Comparison of ENCODE assay signal across 22 cellular contexts in the genomic region with DNA sequence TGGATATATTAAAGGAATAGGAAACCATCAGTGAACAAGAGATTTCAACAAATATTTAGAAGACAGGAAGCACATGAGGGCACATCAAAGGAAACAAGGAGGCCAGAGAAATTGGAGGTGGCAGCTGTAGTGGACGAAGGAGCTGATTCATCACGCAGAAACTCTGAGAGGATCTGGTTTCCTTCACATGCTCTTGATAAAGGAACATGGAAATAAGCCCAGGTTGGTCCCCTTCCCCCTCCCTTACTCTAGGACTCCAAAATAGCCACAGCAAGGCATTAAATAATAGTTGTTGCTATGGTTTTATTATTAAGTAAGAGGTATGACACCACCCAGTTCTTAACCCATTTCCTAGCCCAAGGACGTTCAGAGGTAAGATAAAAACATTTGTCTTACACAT. TPM values are rescaled to one million over a fixed set of nuclear protein-coding genes. Genes with fewer than 3 reads are reported as not detected.
DNase-seq lines count a peak whose midpoint lies in the region; ATAC-seq and TF ChIP-seq lines count a peak whose summit lies in the region.
"Had no signal": no experiment of that assay in that cellular context is flagged by ENCODE, and none has a peak within 500 bp of the region (broad histone marks: within the 10 kb centered on the region; RNA-seq: fewer than 3 reads in every experiment).

No MANE protein-coding gene starts in this region.

- ATAC-seq in Right ventricle myocardium inferior (peak; percentile 52), gastrocnemius medialis (peak; percentile 70 to 83), sciatic nerve (no peak)
- ATAC-seq: activated CD4-positive, alpha-beta T cell treated with anti-CD3 and anti-CD28 coated beads for 36 hours; stimulated activated effector memory CD8-positive, alpha-beta T cell treated with anti-CD3 and anti-CD28 coated beads, Interleukin-12 subunit alpha, Interleukin-12 subunit beta, amount 100 ng/mL, for 72 hours had no signal

- H3K4me1 ChIP-seq in right atrium auricular region: no peaks in the 10 kb centered on the region
- H3K4me1 ChIP-seq in SJCRH30: no peaks in the 10 kb centered on the region
- no peaks in the 10 kb centered on the region for H3K4me1 ChIP-seq in gastrocnemius medialis
- H3K4me1 ChIP-seq: prostate gland had no signal

- TF ChIP-seq CTCF in right atrium auricular region (IDR thresholded peaks at IDR 0.05): no peak
- no peak for TF ChIP-seq CTCF in fibroblast of the aortic adventitia (IDR thresholded peaks at IDR 0.05; ENCODE audit: insufficient read depth, low read length)
- TF ChIP-seq CTCF in gastrocnemius medialis (IDR thresholded peaks at IDR 0.05 in 4 of 5, conservative IDR thresholded peaks at IDR 0.05 in 1 of 5): no peak

- DNase-seq in Right ventricle myocardium inferior (ENCODE audit: missing footprints): no peak
- DNase-seq in right atrium auricular region (ENCODE audit: low spot score): no peak
- DNase-seq in SJCRH30: peak; percentile 9 to 13
- DNase-seq in fibroblast of the aortic adventitia (ENCODE audit: low read depth): peak; percentile 94
- no peak for DNase-seq in gastrocnemius medialis
- no peak for DNase-seq in stimulated activated CD4-positive, alpha-beta T cell treated with anti-CD3 and anti-CD28 coated beads, Interleukin-1b, Interleukin-23, amount 100 ng/mL, for 48 hours
- DNase-seq in activated T-cell treated with anti-CD3 and anti-CD28 coated beads for 4 hours: no peak
- no peak for DNase-seq in sciatic nerve (ENCODE audit: low spot score)
- DNase-seq: 8988T; activated CD4-positive, alpha-beta T cell treated with anti-CD3 and anti-CD28 coated beads for 36 hours; activated CD8-positive, alpha-beta memory T cell treated with anti-CD3 and anti-CD28 coated beads, Interleukin-2, amount 50 U/mL, for 48 hours; activated gamma-delta T cell; amygdala; C1 segment of cervical spinal cord; Kasumi-1; NCI-H1417; NCI-H2171 treated with DMSO at 0.1 percent for 48 hours; NCI-H82; nephron progenitor cell; stimulated activated CD4-positive, alpha-beta T cell treated with anti-CD3 and anti-CD28 coated beads, Interleukin-12 subunit alpha, Interleukin-12 subunit beta, amount 100 ng/mL, for 4 hours had no signal

- TF ChIP-seq POLR2A in gastrocnemius medialis (IDR thresholded peaks at IDR 0.05): no peak

- H3K4me3 ChIP-seq in right atrium auricular region (no peak overlapping the region), SJCRH30 (no peak overlapping the region), fibroblast of the aortic adventitia (ENCODE audit: low read depth, low read length) (no peak overlapping the region), gastrocnemius medialis (no peak overlapping the region)
- H3K4me3 ChIP-seq: prostate gland had no signal

- H3K36me3 ChIP-seq in right atrium auricular region: no peaks in the 10 kb centered on the region
- no peaks in the 10 kb centered on the region for H3K36me3 ChIP-seq in SJCRH30
- no peaks in the 10 kb centered on the region for H3K36me3 ChIP-seq in gastrocnemius medialis
- H3K36me3 ChIP-seq: prostate gland had no signal

- H3K9me3 ChIP-seq in right atrium auricular region (no peaks in the 10 kb centered on the region), SJCRH30 (replicated peaks) (no peaks in the 10 kb centered on the region), gastrocnemius medialis (no peaks in the 10 kb centered on the region)
- H3K9me3 ChIP-seq: prostate gland had no signal

- no peak overlapping the region for H3K27ac ChIP-seq in right atrium auricular region
- no peak overlapping the region for H3K27ac ChIP-seq in SJCRH30
- no peak overlapping the region for H3K27ac ChIP-seq in gastrocnemius medialis
- H3K27ac ChIP-seq: prostate gland had no signal

- in situ Hi-C loops in gastrocnemius medialis (cut with MboI; ENCODE audit: low sequenced_read_pairs in 4 of 4): no loop called here

- H3K27me3 ChIP-seq in right atrium auricular region (no peaks in the 10 kb centered on the region), SJCRH30 (no peaks in the 10 kb centered on the region), gastrocnemius medialis (no peaks in the 10 kb centered on the region)

- intact Hi-C loops in Right ventricle myocardium inferior (cut with DNase I): no loop called here
- intact Hi-C loops in gastrocnemius medialis (cut with DNase I; ENCODE audit: low total_unique reads): no loop called here
- intact Hi-C loops in sciatic nerve (cut with DNase I): no loop called here

RNA-seq across cellular contexts. Expression of a gene that starts 11.3 kb away (rescaled TPM):
- total RNA-seq in Right ventricle myocardium inferior (not detected), right atrium auricular region (not detected), fibroblast of the aortic adventitia (ENCODE audit: low replicate concordance) (not detected in 2 replicates), gastrocnemius medialis (not detected), sciatic nerve (not detected)
- not detected in 2 replicates for total RNA-seq in SJCRH30 (2014; rRNA removed; shearing (Covaris generic))
- total RNA-seq: activated CD4-positive, alpha-beta T cell treated with anti-CD3 and anti-CD28 coated beads for 36 hours; prostate gland had no signal

Comparison
In these comparisons a context has a peak if more than half of its experiments do, and no peak if none do; other contexts are left out.
1. DNase-seq: peak in SJCRH30 (2 of 2) and fibroblast of the aortic adventitia (single experiment); none in Right ventricle myocardium inferior (single experiment), right atrium auricular region (single experiment), gastrocnemius medialis (0 of 2), stimulated activated CD4-positive, alpha-beta T cell treated with anti-CD3 and anti-CD28 coated beads, Interleukin-1b, Interleukin-23, amount 100 ng/mL, for 48 hours (single experiment), activated T-cell treated with anti-CD3 and anti-CD28 coated beads for 4 hours (single experiment) and sciatic nerve (single experiment).